ENCODE assay signal across 8 cellular contexts in the genomic region with DNA sequence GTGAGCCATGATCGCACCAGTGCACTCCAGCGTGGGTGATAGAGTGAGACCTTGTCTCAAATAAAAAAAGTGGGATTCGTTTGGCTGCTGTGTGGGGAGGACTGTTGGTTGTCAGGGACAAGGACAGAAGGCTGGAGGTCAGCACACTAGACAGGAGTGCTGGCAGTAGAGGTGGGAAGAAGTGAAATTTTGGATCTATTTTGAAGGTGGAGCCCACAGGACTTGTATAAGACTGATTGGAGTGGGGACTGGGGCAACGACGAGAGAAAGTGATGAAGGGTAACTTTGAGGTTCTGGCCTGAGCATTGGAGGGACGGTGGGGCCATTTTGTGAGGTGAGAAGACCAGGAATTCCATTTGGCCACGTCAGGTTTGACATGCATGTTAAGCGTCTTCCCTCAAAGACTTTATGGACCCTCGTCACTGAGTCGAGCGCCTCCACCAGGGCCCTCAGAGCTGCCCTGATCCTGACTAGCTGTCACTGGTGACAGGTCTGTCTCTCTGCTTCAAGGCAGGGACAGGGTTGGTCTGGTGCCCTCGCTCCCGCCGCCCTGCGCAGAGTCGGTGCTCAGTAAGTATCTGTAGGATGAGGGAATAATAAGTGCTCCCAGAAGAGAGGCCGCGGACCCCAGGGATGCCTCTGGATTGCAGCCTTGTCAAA. TPM values are rescaled to one million over a fixed set of nuclear protein-coding genes. Genes with fewer than 3 reads are reported as not detected.
DNase-seq lines count a peak whose midpoint lies in the region; ATAC-seq and TF ChIP-seq lines count a peak whose summit lies in the region.

No MANE protein-coding gene starts in this region.

- H3K4me1 ChIP-seq in SJCRH30 (no peaks in the 10 kb centered on the region), neutrophil (ENCODE audit: control insufficient read depth in 1 of 2, insufficient read depth in 1 of 2, low read depth in 1 of 2, low read length in 1 of 2) (peaks cover 47 to 53% of the 10 kb centered on the region in 2 experiments)

- H3K9me3 Mint-ChIP-seq in activated T-cell treated with anti-CD3 and anti-CD28 coated beads, Interleukin-2, amount 50 U/mL, for 72 hours: no peaks in the 10 kb centered on the region

- no peaks in the 10 kb centered on the region for H3K27me3 Mint-ChIP-seq in activated T-cell treated with anti-CD3 and anti-CD28 coated beads, Interleukin-2, amount 50 U/mL, for 72 hours (ENCODE audit: low read depth)

- peaks cover 46% of the 10 kb centered on the region for H3K4me1 Mint-ChIP-seq in activated T-cell treated with anti-CD3 and anti-CD28 coated beads, Interleukin-2, amount 50 U/mL, for 72 hours (ENCODE audit: low read depth)

- H3K27ac Mint-ChIP-seq in activated T-cell treated with anti-CD3 and anti-CD28 coated beads, Interleukin-2, amount 50 U/mL, for 72 hours: peak overlapping the region; percentile 88

- H3K4me3 ChIP-seq in SJCRH30: peak overlapping the region; percentile 87
- H3K4me3 ChIP-seq in neutrophil (ENCODE audit: low read depth in 1 of 2, low read length in 1 of 2): peak overlapping the region; percentile 78 to 87

- peaks cover 0 to 9% of the 10 kb centered on the region in 2 donors for H3K36me3 Mint-ChIP-seq in activated T-cell treated with anti-CD3 and anti-CD28 coated beads, Interleukin-2, amount 50 U/mL, for 72 hours (ENCODE audit: insufficient read depth in 2 of 2)

- TF ChIP-seq CTCF in neutrophil (IDR thresholded peaks at IDR 0.05): no peak

- peak in 1 of 2 donors; percentile 8 for ATAC-seq in activated T-cell treated with anti-CD3 and anti-CD28 coated beads, Interleukin-2, amount 50 U/mL, for 72 hours (replicated peaks in 1 of 2)
- ATAC-seq in GM18498 (IDR thresholded peaks at IDR 0.05; ENCODE audit: unreplicated experiment): no peak
- no peak for ATAC-seq in HG02798 (IDR thresholded peaks at IDR 0.05; ENCODE audit: poor library complexity, unreplicated experiment)
- ATAC-seq in GM18861 (IDR thresholded peaks at IDR 0.05; ENCODE audit: unreplicated experiment): no peak

- peak overlapping the region; percentile 94 to 96 for H3K4me3 Mint-ChIP-seq in activated T-cell treated with anti-CD3 and anti-CD28 coated beads, Interleukin-2, amount 50 U/mL, for 72 hours

- H3K9me3 ChIP-seq in SJCRH30 (replicated peaks) (no peaks in the 10 kb centered on the region), neutrophil (no peaks in the 10 kb centered on the region)

- H3K27me3 ChIP-seq in SJCRH30 (no peaks in the 10 kb centered on the region; the same call in 1 of the 2 replicates), neutrophil (no peaks in the 10 kb centered on the region)

- H3K36me3 ChIP-seq in SJCRH30 (0 out of 2 replicates have a peak, but pooled peaks cover 4% of the 10 kb centered on the region), neutrophil (peaks cover 11% of the 10 kb centered on the region)

- no peak for DNase-seq in activated T-cell treated with anti-CD3 and anti-CD28 coated beads, Interleukin-2, amount 50 U/mL, for 72 hours
- no peak for DNase-seq in activated T-cell treated with anti-CD3 and anti-CD28 coated beads, Interleukin-2, amount 50 U/mL, for 1 hour
- DNase-seq in SJCRH30 (peak; percentile 26 to 35), epithelial cell of prostate (ENCODE audit: low read depth, low spot score) (no peak)

- H3K27ac ChIP-seq in SJCRH30: peak overlapping the region; percentile 78
- H3K27ac ChIP-seq in epithelial cell of prostate: peak overlapping the region; percentile 45
- H3K27ac ChIP-seq in neutrophil: peak overlapping the region; percentile 84

RNA-seq across cellular contexts. Expression of gene CTU1, which starts 0.7 kb away (rescaled TPM):
- 10 to 100 TPM; 10.7 to 11.9 TPM for total RNA-seq in activated T-cell treated with anti-CD3 and anti-CD28 coated beads, Interleukin-2, amount 50 U/mL, for 72 hours
- total RNA-seq in SJCRH30 (2014; rRNA removed; shearing (Covaris generic)): 6.7 and 7.2 TPM in 2 replicates

RNA-seq across cellular contexts. Expression of gene SIGLEC9, which starts 17.2 kb away (rescaled TPM):
- total RNA-seq in activated T-cell treated with anti-CD3 and anti-CD28 coated beads, Interleukin-2, amount 50 U/mL, for 72 hours: 1 to 10 TPM in 1 of 2 donors, under 1 TPM in 1; 0.74 to 1.6 TPM
- total RNA-seq in SJCRH30 (2014; rRNA removed; shearing (Covaris generic)): not detected in 2 replicates

RNA-seq across cellular contexts. Expression of gene KLK14, which starts 24.8 kb away (rescaled TPM):
- total RNA-seq in activated T-cell treated with anti-CD3 and anti-CD28 coated beads, Interleukin-2, amount 50 U/mL, for 72 hours: 1 to 10 TPM in 1 of 2 donors, under 1 TPM in 1; 0.69 to 1.2 TPM
- not detected in 2 replicates for total RNA-seq in SJCRH30 (2014; rRNA removed; shearing (Covaris generic))

RNA-seq across cellular contexts. Expression of gene SIGLEC7, which starts 34.6 kb away (rescaled TPM):
- total RNA-seq in activated T-cell treated with anti-CD3 and anti-CD28 coated beads, Interleukin-2, amount 50 U/mL, for 72 hours: not detected
- not detected in 2 replicates for total RNA-seq in SJCRH30 (2014; rRNA removed; shearing (Covaris generic))

RNA-seq across cellular contexts. Expression of gene KLK13, which starts 42.6 kb away (rescaled TPM):
- not detected for total RNA-seq in activated T-cell treated with anti-CD3 and anti-CD28 coated beads, Interleukin-2, amount 50 U/mL, for 72 hours
- not detected in 2 replicates for total RNA-seq in SJCRH30 (2014; rRNA removed; shearing (Covaris generic))

Comparison
In these comparisons a context has a peak if more than half of its experiments do, and no peak if none do; other contexts are left out.
1. DNase-seq: peak in SJCRH30 (2 of 2); none in activated T-cell treated with anti-CD3 and anti-CD28 coated beads, Interleukin-2, amount 50 U/mL, for 72 hours (0 of 2), activated T-cell treated with anti-CD3 and anti-CD28 coated beads, Interleukin-2, amount 50 U/mL, for 1 hour (single experiment) and epithelial cell of prostate (single experiment).
2. Peak in every context shown above with its lines, with median percentiles within 50 percentile points of each other: H3K27ac ChIP-seq.